ENCODE assay signal across 30 cellular contexts in genomic region chr20:22819784-22820183, GRCh38.
"Had no signal": no experiment of that assay in that cellular context is flagged by ENCODE, and none has a peak within 500 bp of the region (broad histone marks: within the 10 kb centered on the region; RNA-seq: fewer than 3 reads in every experiment).

No MANE protein-coding gene starts in this region.

- H3K4me1 ChIP-seq: ascending aorta, colonic mucosa, left lung, lower lobe of right lung, transverse colon, vagina had no signal

- H3K9me3 ChIP-seq: ascending aorta, colonic mucosa, left lung, lower lobe of right lung, testis, transverse colon, vagina had no signal

- H3K4me3 ChIP-seq: ascending aorta, cardiac muscle cell, colonic mucosa, dorsolateral prefrontal cortex, left lung, lower lobe of right lung, skin epidermis, testis, transverse colon, vagina had no signal

- H3K27me3 ChIP-seq: ascending aorta, colonic mucosa, left lung, testis, transverse colon, vagina had no signal

- DNase-seq: activated CD4-positive, alpha-beta memory T cell treated with anti-CD3 and anti-CD28 coated beads for 36 hours; activated CD4-positive, alpha-beta T cell treated with anti-CD3 and anti-CD28 coated beads, Interleukin-2, amount 10 ng/mL, durations not matched to agents 24 days and 14 days; activated CD4-positive, CD25-positive, alpha-beta regulatory T cell treated with anti-CD3 and anti-CD28 coated beads, Interleukin-2, amount 50 U/mL, for 72 hours; activated CD8-positive, alpha-beta memory T cell treated with anti-CD3 and anti-CD28 coated beads, Interleukin-2, amount 50 U/mL, for 4 hours; activated effector memory CD4-positive, alpha-beta T cell treated with anti-CD3 and anti-CD28 coated beads, Interleukin-2, amount 50 U/mL, for 16 hours; activated naive CD4-positive, alpha-beta T cell treated with anti-CD3 and anti-CD28 coated beads for 36 hours; activated naive CD8-positive, alpha-beta T cell treated with anti-CD3 and anti-CD28 coated beads, Interleukin-2, amount 10 ng/mL, durations not matched to agents 7 days and 5 days; activated T-cell treated with anti-CD3 and anti-CD28 coated beads, Interleukin-2, amount 50 U/mL, for 1 hour; cerebellar nuclear complex; colonic mucosa; dorsolateral prefrontal cortex; effector memory CD4-positive, alpha-beta T cell; head of caudate nucleus; hypothalamus; left lung; lower lobe of right lung; mesenchymal stem cell; stimulated activated CD4-positive, alpha-beta T cell treated with anti-CD3 and anti-CD28 coated beads, Interleukin-12 subunit alpha, Interleukin-12 subunit beta, amount 100 ng/mL, for 4 hours; stimulated activated CD4-positive, alpha-beta T cell treated with anti-CD3 and anti-CD28 coated beads, Interleukin-4, amount 100 ng/mL, for 1 hour; stimulated activated naive CD8-positive, alpha-beta T cell treated with anti-CD3 and anti-CD28 coated beads, Interleukin-15, Interleukin-2, amounts not matched to agents 100 U/mL and 50 U/mL, for 24 hours; T-helper 17 cell; T1000; testis; transverse colon; WERI-Rb-1 had no signal

- ATAC-seq: left lung; lower lobe of right lung; sciatic nerve; stimulated activated naive CD8-positive, alpha-beta T cell treated with anti-CD3 and anti-CD28 coated beads, Interleukin-15, Interleukin-2, amounts not matched to agents 100 U/mL and 50 U/mL, for 24 hours; T-helper 17 cell had no signal

- H3K36me3 ChIP-seq: ascending aorta, cardiac muscle cell, colonic mucosa, left lung, lower lobe of right lung, transverse colon, vagina, WERI-Rb-1 had no signal

- H3K27ac ChIP-seq: ascending aorta, cardiac muscle cell, colonic mucosa, dorsolateral prefrontal cortex, left lung, lower lobe of right lung, skin epidermis, testis, transverse colon, vagina, WERI-Rb-1 had no signal
